Comparison of ENCODE assay signal across 8 cellular contexts in the genomic region with DNA sequence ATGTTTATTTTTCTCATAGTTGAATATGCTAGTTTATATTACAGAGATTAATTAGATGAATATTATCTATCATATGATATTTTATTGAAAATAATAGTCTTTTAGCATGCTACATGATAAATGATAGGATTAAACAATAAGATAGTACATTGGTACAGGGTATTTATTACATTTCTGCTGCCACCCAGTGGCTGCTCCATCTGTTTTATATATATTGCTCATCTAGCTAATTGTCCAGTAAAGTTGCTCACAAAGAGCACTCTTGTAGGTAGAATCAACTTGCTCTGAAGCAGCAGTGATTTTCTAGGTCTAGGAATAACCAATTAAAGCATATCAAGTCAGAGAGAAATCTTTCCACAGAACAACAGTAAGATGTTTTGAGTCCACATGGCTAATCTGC.
DNase-seq lines count a peak whose midpoint lies in the region; ATAC-seq, FAIRE-seq and TF ChIP-seq lines count a peak whose summit lies in the region.

No MANE protein-coding gene starts in this region.

- no peak overlapping the region for H3K9ac ChIP-seq in neuronal stem cell (ENCODE audit: low read depth, low read length, poor library complexity)

- H3K4me2 ChIP-seq in neuronal stem cell (ENCODE audit: insufficient read depth, low read length, poor library complexity, severe bottlenecking): no peak overlapping the region

- no peak for DNase-seq in BJ (ENCODE audit: low read depth)
- peak; percentile 18 for DNase-seq in SW480 (ENCODE audit: low spot score)
- no peak for DNase-seq in activated T-helper 1 cell treated with anti-CD3 and anti-CD28 coated beads, Interleukin-12 subunit alpha, Interleukin-12 subunit beta, Interleukin-2, Interleukin-4 antibody, amounts not matched to agents 30 ng/mL and 10 ng/mL and 1 ng/mL, durations not matched to agents 14 hours and 24 hours and 36 hours (ENCODE audit: low spot score)
- no peak for DNase-seq in uterus
- no peak for DNase-seq in neuronal stem cell (ENCODE audit: low spot score)
- DNase-seq in CD1c-positive myeloid dendritic cell (ENCODE audit: extremely low spot score): no peak

- no peaks in the 10 kb centered on the region for H3K4me1 ChIP-seq in uterus
- no peaks in the 10 kb centered on the region for H3K4me1 ChIP-seq in neuronal stem cell (ENCODE audit: control insufficient read depth in 2 of 2, insufficient read depth in 1 of 2, low read depth in 1 of 2, low read length in 2 of 2)

- H3K36me3 ChIP-seq in BJ (ENCODE audit: control insufficient read depth, insufficient read depth, low read length): no peaks in the 10 kb centered on the region
- H3K36me3 ChIP-seq in uterus: no peaks in the 10 kb centered on the region
- no peaks in the 10 kb centered on the region for H3K36me3 ChIP-seq in neuronal stem cell (replicated peaks in 1 of 2; ENCODE audit: control insufficient read depth in 2 of 2, insufficient read depth in 2 of 2, low read length in 2 of 2)

- no peak for TF ChIP-seq POLR2A in uterus (IDR thresholded peaks at IDR 0.05)

- FAIRE-seq in islet of Langerhans (lab: Jason Lieb, UNC): peak; percentile 94

- H3K18ac ChIP-seq in neuronal stem cell (ENCODE audit: low read length): no peak overlapping the region

- TF ChIP-seq CTCF in BJ (IDR thresholded peaks at IDR 0.05; ENCODE audit: insufficient read depth, low read depth, low read length) (peak; percentile 23; the same call in 1 of the 2 replicates), uterus (IDR thresholded peaks at IDR 0.05) (no peak)

- no peak overlapping the region for H4K8ac ChIP-seq in neuronal stem cell (ENCODE audit: low read depth, low read length)

- CTCF ChIA-PET in BJ (lab: Yijun Ruan, JAX): interaction anchor here (1.4 kb wide), 1 partner anchor 530 kb away, joined by 6 read pairs; no protein-coding TSS in a partner anchor

- H2BK120ac ChIP-seq in neuronal stem cell (ENCODE audit: low read depth, low read length): no peak overlapping the region

- H3K79me1 ChIP-seq in neuronal stem cell (ENCODE audit: low read depth, low read length): no peaks in the 10 kb centered on the region

- H3K4ac ChIP-seq in neuronal stem cell (ENCODE audit: low read length): no peak overlapping the region

- H3K23ac ChIP-seq in neuronal stem cell (ENCODE audit: low read depth, low read length, poor library complexity): no peak overlapping the region

- no peak overlapping the region for H3K4me3 Mint-ChIP-seq in activated T-helper 1 cell treated with anti-CD3 and anti-CD28 coated beads, Interleukin-12 subunit alpha, Interleukin-12 subunit beta, Interleukin-2, Interleukin-4 antibody, amounts not matched to agents 30 ng/mL and 10 ng/mL and 1 ng/mL, durations not matched to agents 14 hours and 24 hours and 36 hours

- H2BK5ac ChIP-seq in neuronal stem cell (ENCODE audit: low read length): no peak overlapping the region

- H3K9me3 Mint-ChIP-seq in activated T-helper 1 cell treated with anti-CD3 and anti-CD28 coated beads, Interleukin-12 subunit alpha, Interleukin-12 subunit beta, Interleukin-2, Interleukin-4 antibody, amounts not matched to agents 30 ng/mL and 10 ng/mL and 1 ng/mL, durations not matched to agents 14 hours and 24 hours and 36 hours: no peaks in the 10 kb centered on the region

- no peak overlapping the region for H4K91ac ChIP-seq in neuronal stem cell (ENCODE audit: low read depth, low read length, poor library complexity)

- H3K36me3 Mint-ChIP-seq in activated T-helper 1 cell treated with anti-CD3 and anti-CD28 coated beads, Interleukin-12 subunit alpha, Interleukin-12 subunit beta, Interleukin-2, Interleukin-4 antibody, amounts not matched to agents 30 ng/mL and 10 ng/mL and 1 ng/mL, durations not matched to agents 14 hours and 24 hours and 36 hours (ENCODE audit: low read depth): no peaks in the 10 kb centered on the region

- no peaks in the 10 kb centered on the region for H3K27me3 ChIP-seq in BJ (ENCODE audit: control insufficient read depth, insufficient read depth, low read length)
- no peaks in the 10 kb centered on the region for H3K27me3 ChIP-seq in uterus
- no peaks in the 10 kb centered on the region for H3K27me3 ChIP-seq in neuronal stem cell (ENCODE audit: control insufficient read depth in 3 of 3, insufficient read depth in 3 of 3, low read depth in 1 of 3, low read length in 3 of 3)

- no peak overlapping the region for H2AFZ ChIP-seq in neuronal stem cell (ENCODE audit: low read length)

- H2AK5ac ChIP-seq in neuronal stem cell (ENCODE audit: low read depth, low read length): no peak overlapping the region

- no peaks in the 10 kb centered on the region for H3K9me3 ChIP-seq in uterus
- no peaks in the 10 kb centered on the region for H3K9me3 ChIP-seq in neuronal stem cell (replicated peaks in 1 of 2; ENCODE audit: control insufficient read depth in 2 of 2, insufficient read depth in 1 of 2, low read depth in 1 of 2, low read length in 2 of 2)

- no peaks in the 10 kb centered on the region for H3K4me1 Mint-ChIP-seq in activated T-helper 1 cell treated with anti-CD3 and anti-CD28 coated beads, Interleukin-12 subunit alpha, Interleukin-12 subunit beta, Interleukin-2, Interleukin-4 antibody, amounts not matched to agents 30 ng/mL and 10 ng/mL and 1 ng/mL, durations not matched to agents 14 hours and 24 hours and 36 hours (ENCODE audit: low read depth)

- POLR2A ChIA-PET in BJ (lab: Charles Lee): no interaction called here

- H3K4me3 ChIP-seq in BJ (ENCODE audit: low read depth, low read length) (no peak overlapping the region), uterus (no peak overlapping the region), neuronal stem cell (ENCODE audit: low read length in 2 of 2) (no peak overlapping the region)

- H3K14ac ChIP-seq in neuronal stem cell (ENCODE audit: low read length): no peak overlapping the region

- no peak overlapping the region for H2BK12ac ChIP-seq in neuronal stem cell (ENCODE audit: low read length)

- H2BK15ac ChIP-seq in neuronal stem cell (ENCODE audit: low read length): no peak overlapping the region

- H3K27me3 Mint-ChIP-seq in activated T-helper 1 cell treated with anti-CD3 and anti-CD28 coated beads, Interleukin-12 subunit alpha, Interleukin-12 subunit beta, Interleukin-2, Interleukin-4 antibody, amounts not matched to agents 30 ng/mL and 10 ng/mL and 1 ng/mL, durations not matched to agents 14 hours and 24 hours and 36 hours (ENCODE audit: insufficient read depth): no peaks in the 10 kb centered on the region

- H3K27ac ChIP-seq in uterus (no peak overlapping the region), neuronal stem cell (replicated peaks; ENCODE audit: low read length) (no peak overlapping the region)

- intact Hi-C loops in activated T-helper 1 cell treated with anti-CD3 and anti-CD28 coated beads, Interleukin-12 subunit alpha, Interleukin-12 subunit beta, Interleukin-2, Interleukin-4 antibody, amounts not matched to agents 30 ng/mL and 10 ng/mL and 1 ng/mL, durations not matched to agents 14 hours and 24 hours and 36 hours (cut with micrococcal nuclease): no loop called here
- intact Hi-C loops in uterus (cut with DNase I; ENCODE audit: low total_unique reads): no loop called here

- ATAC-seq in HG03342 (IDR thresholded peaks at IDR 0.05; ENCODE audit: unreplicated experiment): peak; percentile 43

- H3K27ac Mint-ChIP-seq in activated T-helper 1 cell treated with anti-CD3 and anti-CD28 coated beads, Interleukin-12 subunit alpha, Interleukin-12 subunit beta, Interleukin-2, Interleukin-4 antibody, amounts not matched to agents 30 ng/mL and 10 ng/mL and 1 ng/mL, durations not matched to agents 14 hours and 24 hours and 36 hours: no peak overlapping the region
